Comparison of ENCODE assay signal across 30 cellular contexts in genomic region chr1:170153417-170153816, GRCh38. TPM values are rescaled to one million over a fixed set of nuclear protein-coding genes. Genes with fewer than 3 reads are reported as not detected.
"Had no signal": no experiment of that assay in that cellular context is flagged by ENCODE, and none has a peak within 500 bp of the region (broad histone marks: within the 10 kb centered on the region; RNA-seq: fewer than 3 reads in every experiment).

No MANE protein-coding gene starts in this region.

- H3K4me1 ChIP-seq: stomach, suprapubic skin, testis, thyroid gland, tibial nerve, upper lobe of left lung, upper lobe of right lung, uterus, vagina had no signal

- H3K36me3 ChIP-seq: stomach, suprapubic skin, thoracic aorta, thyroid gland, tibial artery, tibial nerve, transverse colon, upper lobe of left lung, upper lobe of right lung, uterus, vagina had no signal

- H3K27ac ChIP-seq: stomach, suprapubic skin, testis, thoracic aorta, thyroid gland, tibial artery, tibial nerve, transverse colon, upper lobe of left lung, upper lobe of right lung, uterus, vagina had no signal

- H3K27me3 ChIP-seq: stomach, suprapubic skin, testis, thyroid gland, tibial artery, tibial nerve, transverse colon, upper lobe of left lung, upper lobe of right lung, uterus, vagina had no signal

- ATAC-seq: stimulated activated memory B cell treated with anti-CD40 and anti-IgM and Interleukin-4, amounts not matched to agents 10 μg/mL and 1 μg/mL and 100 μg/mL, for 72 hours; stimulated activated naive B cell treated with anti-CD40 and anti-IgM and Interleukin-4, amounts not matched to agents 10 μg/mL and 1 μg/mL and 100 μg/mL, for 72 hours; stimulated activated naive CD8-positive, alpha-beta T cell treated with anti-CD3 and anti-CD28 coated beads, Interleukin-15, Interleukin-2, amounts not matched to agents 100 U/mL and 50 U/mL, for 24 hours; upper lobe of right lung had no signal

- DNase-seq: stimulated activated CD4-positive, alpha-beta T cell treated with anti-CD3 and anti-CD28 coated beads, Interleukin-2, amount 100 ng/mL, for 48 hours; stimulated activated CD4-positive, alpha-beta T cell treated with anti-CD3 and anti-CD28 coated beads, Interleukin-4, amount 100 ng/mL, for 1 hour; stimulated activated CD4-positive, alpha-beta T cell treated with anti-CD3 and anti-CD28 coated beads, Interleukin-4, amount 100 ng/mL, for 24 hours; stimulated activated CD4-positive, alpha-beta T cell treated with anti-CD3 and anti-CD28 coated beads, Interleukin-4, amount 100 ng/mL, for 4 hours; stimulated activated CD8-positive, alpha-beta memory T cell treated with anti-CD3 and anti-CD28 coated beads, Interleukin-4, amount 100 ng/mL, for 48 hours; stimulated activated naive B cell treated with anti-CD40 and anti-IgM and Interleukin-4, amounts not matched to agents 10 μg/mL and 1 μg/mL and 100 μg/mL, for 72 hours; stimulated activated naive CD4-positive, alpha-beta T cell; stimulated activated naive CD4-positive, alpha-beta T cell treated with Interleukin-2 at 50 U/mL for 16 hours; stimulated activated naive CD8-positive, alpha-beta T cell treated with anti-CD3 and anti-CD28 coated beads, Interleukin-15, amount 100 ng/mL, for 72 hours; stimulated activated naive CD8-positive, alpha-beta T cell treated with anti-CD3 and anti-CD28 coated beads, Interleukin-15, Interleukin-2, amounts not matched to agents 100 U/mL and 50 U/mL, for 24 hours; stomach; substantia nigra; testis; thyroid gland; tibial artery; transverse colon; trophoblast cell; upper lobe of left lung; upper lobe of right lung; uterus had no signal

- FAIRE-seq: urothelium cell line had no signal

- H3K9me3 ChIP-seq: suprapubic skin, testis, thyroid gland, upper lobe of right lung, uterus, vagina had no signal

- H3K4me3 ChIP-seq: stomach, suprapubic skin, testis, thoracic aorta, thyroid gland, tibial artery, tibial nerve, transverse colon, upper lobe of left lung, upper lobe of right lung, uterus, vagina had no signal

RNA-seq across cellular contexts. Expression of gene NTMT2, which starts 7.7 kb away (rescaled TPM):
- total RNA-seq: stomach, subcutaneous adipose tissue, suprapubic skin, thoracic aorta, thyroid gland, tibial nerve, transverse colon, upper lobe of left lung, upper lobe of right lung, ureter, uterus, vagina had no signal
- polyA plus RNA-seq: stomach, thymus, urinary bladder had no signal
